ENCODE assay signal across 1 cellular context in genomic region chr3:142595951-142596725, GRCh38.
TF ChIP-seq lines count a peak whose summit lies in the region.

A gene with protein sequence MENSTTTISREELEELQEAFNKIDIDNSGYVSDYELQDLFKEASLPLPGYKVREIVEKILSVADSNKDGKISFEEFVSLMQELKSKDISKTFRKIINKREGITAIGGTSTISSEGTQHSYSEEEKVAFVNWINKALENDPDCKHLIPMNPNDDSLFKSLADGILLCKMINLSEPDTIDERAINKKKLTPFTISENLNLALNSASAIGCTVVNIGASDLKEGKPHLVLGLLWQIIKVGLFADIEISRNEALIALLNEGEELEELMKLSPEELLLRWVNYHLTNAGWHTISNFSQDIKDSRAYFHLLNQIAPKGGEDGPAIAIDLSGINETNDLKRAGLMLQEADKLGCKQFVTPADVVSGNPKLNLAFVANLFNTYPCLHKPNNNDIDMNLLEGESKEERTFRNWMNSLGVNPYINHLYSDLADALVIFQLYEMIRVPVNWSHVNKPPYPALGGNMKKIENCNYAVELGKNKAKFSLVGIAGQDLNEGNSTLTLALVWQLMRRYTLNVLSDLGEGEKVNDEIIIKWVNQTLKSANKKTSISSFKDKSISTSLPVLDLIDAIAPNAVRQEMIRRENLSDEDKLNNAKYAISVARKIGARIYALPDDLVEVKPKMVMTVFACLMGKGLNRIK (plus strand): TSS chr3:142596393. CDS start chr3:142664238, 67,845 bp downstream.

TF ChIP-seq in WTC11, 78 proteins besides CTCF, POLR2A, EP300 and RAD21 (continued from another document):
- TF ChIP-seq, protein P1, sequence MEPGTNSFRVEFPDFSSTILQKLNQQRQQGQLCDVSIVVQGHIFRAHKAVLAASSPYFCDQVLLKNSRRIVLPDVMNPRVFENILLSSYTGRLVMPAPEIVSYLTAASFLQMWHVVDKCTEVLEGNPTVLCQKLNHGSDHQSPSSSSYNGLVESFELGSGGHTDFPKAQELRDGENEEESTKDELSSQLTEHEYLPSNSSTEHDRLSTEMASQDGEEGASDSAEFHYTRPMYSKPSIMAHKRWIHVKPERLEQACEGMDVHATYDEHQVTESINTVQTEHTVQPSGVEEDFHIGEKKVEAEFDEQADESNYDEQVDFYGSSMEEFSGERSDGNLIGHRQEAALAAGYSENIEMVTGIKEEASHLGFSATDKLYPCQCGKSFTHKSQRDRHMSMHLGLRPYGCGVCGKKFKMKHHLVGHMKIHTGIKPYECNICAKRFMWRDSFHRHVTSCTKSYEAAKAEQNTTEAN (CRISPR knock-in tag; IDR thresholded peaks at IDR 0.05), result 0 out of 2 replicates have a peak, but pooled peaks have one; percentile 55
